Comparison of ENCODE assay signal across 8 cellular contexts in the genomic region with DNA sequence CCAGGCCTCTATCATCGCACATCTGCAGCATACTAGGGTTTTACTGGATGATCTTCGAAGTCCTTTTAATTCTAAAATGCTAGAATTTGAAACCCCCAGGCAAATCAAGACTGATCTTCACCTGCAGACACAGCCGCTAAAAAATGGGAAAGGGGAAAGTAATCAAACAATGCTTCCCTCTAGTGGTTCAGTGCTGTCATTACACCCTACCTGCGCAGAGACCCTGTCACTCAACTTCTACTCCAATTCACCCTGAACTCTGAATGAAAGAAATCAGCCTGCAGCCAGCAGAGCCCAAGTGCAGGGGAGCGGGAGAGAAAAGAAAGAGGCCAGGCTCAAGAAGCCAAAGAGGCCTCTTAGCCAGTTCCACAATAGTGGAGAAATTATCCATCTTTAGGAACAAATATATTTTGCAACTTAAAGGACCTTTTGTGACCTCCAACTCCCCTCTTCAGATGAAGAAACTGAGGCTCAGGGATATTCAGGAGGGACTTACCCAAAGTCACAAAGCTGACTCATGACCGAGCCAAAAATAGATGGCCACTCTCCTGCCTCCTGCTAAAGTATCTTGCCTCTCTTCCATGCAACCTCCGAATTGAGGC. TPM values are rescaled to one million over a fixed set of nuclear protein-coding genes. Genes with fewer than 3 reads are reported as not detected.
DNase-seq lines count a peak whose midpoint lies in the region; ATAC-seq and TF ChIP-seq lines count a peak whose summit lies in the region.

No MANE protein-coding gene starts in this region.

- intact Hi-C loops in activated CD4-positive, alpha-beta memory T cell treated with anti-CD3 and anti-CD28 coated beads for 36 hours (cut with micrococcal nuclease) = loop anchor here (1.0 kb wide), 2 partner anchors 249 to 381 kb away; no protein-coding TSS in a partner anchor

- no peak for DNase-seq in AG09319 (ENCODE audit: extremely low read depth, low read depth)
- DNase-seq in NCI-H2196 (lab: John Stamatoyannopoulos, UW; ENCODE audit: unreplicated experiment) = peak; percentile 50
- peak; percentile 29 for DNase-seq in activated CD4-positive, alpha-beta memory T cell treated with anti-CD3 and anti-CD28 coated beads for 36 hours
- peak; percentile 26 for DNase-seq in neural crest cell (ENCODE audit: low read depth, low spot score)
- DNase-seq in foreskin melanocyte = no peak

- H3K36me3 Mint-ChIP-seq in activated CD4-positive, alpha-beta memory T cell treated with anti-CD3 and anti-CD28 coated beads for 36 hours = peaks cover 23% of the 10 kb centered on the region
- H3K36me3 Mint-ChIP-seq in neural crest cell (ENCODE audit: low read depth) = peaks cover 9% of the 10 kb centered on the region

- peaks cover 3% of the 10 kb centered on the region for H3K4me1 Mint-ChIP-seq in activated CD4-positive, alpha-beta memory T cell treated with anti-CD3 and anti-CD28 coated beads for 36 hours (ENCODE audit: low read depth)
- H3K4me1 Mint-ChIP-seq in neural crest cell = no peaks in the 10 kb centered on the region

- TF ChIP-seq CTCF in AG09319 (IDR thresholded peaks at IDR 0.05; ENCODE audit: low read depth, low read length) (peak; percentile 94), GM12874 (IDR thresholded peaks at IDR 0.05; ENCODE audit: insufficient read depth, low read depth, low read length) (peak; percentile 90), neural crest cell (conservative IDR thresholded peaks at IDR 0.05) (peak; percentile 92)

- no peaks in the 10 kb centered on the region for H3K9me3 Mint-ChIP-seq in activated CD4-positive, alpha-beta memory T cell treated with anti-CD3 and anti-CD28 coated beads for 36 hours
- H3K9me3 Mint-ChIP-seq in neural crest cell = no peaks in the 10 kb centered on the region

- POLR2A ChIA-PET in activated CD4-positive, alpha-beta memory T cell treated with anti-CD3 and anti-CD28 coated beads for 36 hours (lab: Charles Lee) = no interaction called here

- ATAC-seq in esophagus mucosa (peak; percentile 59), GM21423 (IDR thresholded peaks at IDR 0.05; ENCODE audit: unreplicated experiment) (no peak)

- CTCF ChIA-PET in activated CD4-positive, alpha-beta memory T cell treated with anti-CD3 and anti-CD28 coated beads for 36 hours (lab: Charles Lee) = interaction anchor here (0.8 to 8.7 kb wide), 10 partner anchors 10 to 381 kb away, joined by 3 to 168 read pairs (median 4); a partner anchor contains a TSS

- no peaks in the 10 kb centered on the region for H3K27me3 Mint-ChIP-seq in activated CD4-positive, alpha-beta memory T cell treated with anti-CD3 and anti-CD28 coated beads for 36 hours
- H3K27me3 Mint-ChIP-seq in neural crest cell (ENCODE audit: low read depth) = no peaks in the 10 kb centered on the region

- no peak overlapping the region for H3K27ac Mint-ChIP-seq in activated CD4-positive, alpha-beta memory T cell treated with anti-CD3 and anti-CD28 coated beads for 36 hours
- no peak overlapping the region for H3K27ac Mint-ChIP-seq in neural crest cell (ENCODE audit: unreplicated experiment)

- no peak overlapping the region for H3K4me3 Mint-ChIP-seq in activated CD4-positive, alpha-beta memory T cell treated with anti-CD3 and anti-CD28 coated beads for 36 hours
- no peak overlapping the region for H3K4me3 Mint-ChIP-seq in neural crest cell

RNA-seq across cellular contexts. Expression of a gene that starts 33.0 kb away (rescaled TPM):
- 10 to 100 TPM; 42.7 to 44.2 TPM for total RNA-seq in activated CD4-positive, alpha-beta memory T cell treated with anti-CD3 and anti-CD28 coated beads for 36 hours
- total RNA-seq in esophagus mucosa (17.1 TPM), neural crest cell (29.6 and 41.6 TPM in 2 replicates)

Comparison
In these comparisons a context has a peak if more than half of its experiments do, and no peak if none do; other contexts are left out.
1. DNase-seq: peak in NCI-H2196 (single experiment), activated CD4-positive, alpha-beta memory T cell treated with anti-CD3 and anti-CD28 coated beads for 36 hours (single experiment) and neural crest cell (single experiment); none in AG09319 (single experiment) and foreskin melanocyte (single experiment).
2. Peak in every context shown above with its lines, with median percentiles within 50 percentile points of each other: CTCF ChIP-seq.